8 cellular contexts compared by ENCODE assay signal in genomic region chr17:83109793-83110645, GRCh38. TPM values are rescaled to one million over a fixed set of nuclear protein-coding genes. Genes with fewer than 3 reads are reported as not detected.
A peak's percentile ranks its signal among the peaks of the same experiment; 100 is the strongest.
DNase-seq lines count a peak whose midpoint lies in the region; ATAC-seq lines count a peak whose summit lies in the region.

No MANE protein-coding gene starts in this region.

- WGBS in right cardiac atrium: 13% methylated on average over 37 of the region's 37 CpGs

- DNase-seq in HK-2 (ENCODE audit: unreplicated experiment) (peak; percentile 93), adipocyte (ENCODE audit: low read depth) (peak; percentile 96), right cardiac atrium (peak; percentile 96 to 97 (median 96)), activated T-cell treated with anti-CD3 and anti-CD28 coated beads for 4 hours (no peak), T-helper 2 cell (no peak), NCI-H1092 (lab: John Stamatoyannopoulos, UW) (no peak)
- no peak for DNase-seq in stimulated activated CD4-positive, alpha-beta T cell treated with anti-CD3 and anti-CD28 coated beads, Interleukin-12 subunit alpha, Interleukin-12 subunit beta, amount 100 ng/mL, for 4 hours

- peak overlapping the region; percentile 75 for H3K9ac ChIP-seq in adipocyte (ENCODE audit: low read length)
- peak overlapping the region in 1 of 2 donors; percentile 51 for H3K9ac ChIP-seq in stomach smooth muscle (ENCODE audit: low read length in 2 of 2)

- peaks cover 51% of the 10 kb centered on the region for H3K4me1 ChIP-seq in adipocyte (ENCODE audit: control insufficient read depth, insufficient read depth, low read length)
- no peaks in the 10 kb centered on the region for H3K4me1 ChIP-seq in right cardiac atrium (ENCODE audit: control insufficient read depth, insufficient read depth, low read length)
- peaks cover 28% of the 10 kb centered on the region for H3K4me1 ChIP-seq in stomach smooth muscle (ENCODE audit: control insufficient read depth, insufficient read depth, low read length)

- intact Hi-C loops in right cardiac atrium (cut with DNase I): no loop called here

- H3K27ac ChIP-seq in right cardiac atrium (ENCODE audit: low read length) (peak overlapping the region; percentile 21), stomach smooth muscle (ENCODE audit: low read length) (no peak overlapping the region)

- H3K36me3 ChIP-seq in adipocyte (ENCODE audit: control insufficient read depth, insufficient read depth, low read length, severe bottlenecking) (no peaks in the 10 kb centered on the region), stomach smooth muscle (ENCODE audit: control insufficient read depth in 2 of 2, insufficient read depth in 2 of 2, low read length in 2 of 2) (no peaks in the 10 kb centered on the region)

- H3K4me3 ChIP-seq in adipocyte (ENCODE audit: low read length): peak overlapping the region; percentile 64
- H3K4me3 ChIP-seq in right cardiac atrium (ENCODE audit: low read length): no peak overlapping the region
- peak overlapping the region; percentile 52 to 68 for H3K4me3 ChIP-seq in stomach smooth muscle (ENCODE audit: low read length in 2 of 2)

- H3K27me3 ChIP-seq in adipocyte (replicated peaks; ENCODE audit: control insufficient read depth, insufficient read depth, low read length): no peaks in the 10 kb centered on the region
- no peaks in the 10 kb centered on the region for H3K27me3 ChIP-seq in right cardiac atrium (ENCODE audit: control insufficient read depth, insufficient read depth)
- peaks cover 0 to 2% of the 10 kb centered on the region in 2 donors for H3K27me3 ChIP-seq in stomach smooth muscle (ENCODE audit: control insufficient read depth in 1 of 2, insufficient read depth in 2 of 2, low read length in 2 of 2)

- H3K9me3 ChIP-seq in adipocyte (ENCODE audit: control insufficient read depth, low read length) (no peaks in the 10 kb centered on the region), right cardiac atrium (ENCODE audit: control insufficient read depth, low read length) (no peaks in the 10 kb centered on the region), stomach smooth muscle (ENCODE audit: control insufficient read depth in 2 of 2, low read length in 2 of 2) (no peaks in the 10 kb centered on the region)

- peak; percentile 81 to 88 for ATAC-seq in right cardiac atrium

RNA-seq across cellular contexts. Expression of gene METRNL, which starts 30.6 kb away (rescaled TPM):
- total RNA-seq in right cardiac atrium: 10 to 100 TPM; 57.3 to 77.1 (median 70.9) TPM
- 67.9 TPM for polyA plus RNA-seq in right cardiac atrium

Comparison
In these comparisons a context has a peak if more than half of its experiments do, and no peak if none do; other contexts are left out.
1. DNase-seq: peak in HK-2 (single experiment), adipocyte (single experiment) and right cardiac atrium (3 of 3); none in activated T-cell treated with anti-CD3 and anti-CD28 coated beads for 4 hours (single experiment), T-helper 2 cell (0 of 5), NCI-H1092 (single experiment) and stimulated activated CD4-positive, alpha-beta T cell treated with anti-CD3 and anti-CD28 coated beads, Interleukin-12 subunit alpha, Interleukin-12 subunit beta, amount 100 ng/mL, for 4 hours (single experiment).